ENCODE assay signal across 1 cellular context in genomic region chr12:16857456-16857923, GRCh38.
TF ChIP-seq lines count a peak whose summit lies in the region.

No MANE protein-coding gene starts in this region.

TF ChIP-seq in GM12878, 131 proteins besides CTCF, POLR2A, EP300 and RAD21 (continued from another document and continues in another):
- no peak for TF ChIP-seq USF2 (IDR thresholded peaks at IDR 0.05; ENCODE audit: borderline replicate concordance, low read depth, low read length)
- TF ChIP-seq KDM1A (IDR thresholded peaks at IDR 0.05; ENCODE audit: borderline replicate concordance): no peak
- TF ChIP-seq YY1 (IDR thresholded peaks at IDR 0.05; ENCODE audit: low read depth, low read length): no peak
- no peak for TF ChIP-seq REST (IDR thresholded peaks at IDR 0.05; ENCODE audit: low read depth, low read length)
- TF ChIP-seq BRCA1 (IDR thresholded peaks at IDR 0.05; ENCODE audit: low read depth, low read length): no peak
- TF ChIP-seq ZBTB40 (IDR thresholded peaks at IDR 0.05; ENCODE audit: borderline replicate concordance): no peak
- no peak for TF ChIP-seq RBBP5 (conservative IDR thresholded peaks at IDR 0.05)
- no peak for TF ChIP-seq CHD1 (IDR thresholded peaks at IDR 0.05; ENCODE audit: low read depth, low read length)
- peak; percentile 91 to 95 for TF ChIP-seq IKZF2 (IDR thresholded peaks at IDR 0.05)
- peak; percentile 81; the same call in 1 of the 2 replicates for TF ChIP-seq CBX5 (IDR thresholded peaks at IDR 0.05; ENCODE audit: low read depth)
- TF ChIP-seq SMARCA5 (IDR thresholded peaks at IDR 0.05): no peak
- peak; percentile 60 for TF ChIP-seq GATAD2B (conservative IDR thresholded peaks at IDR 0.05; ENCODE audit: low read depth)
- TF ChIP-seq ZBED1 (IDR thresholded peaks at IDR 0.05; ENCODE audit: borderline replicate concordance): no peak
- TF ChIP-seq BHLHE40 (IDR thresholded peaks at IDR 0.05; ENCODE audit: borderline replicate concordance in 1 of 2, low read depth in 2 of 2, low read length in 1 of 2): peak in 1 of 2 experiments; percentile 28; a peak in 1 of 4 replicates
- no peak for TF ChIP-seq MTA3 (IDR thresholded peaks at IDR 0.05; ENCODE audit: borderline replicate concordance, low read length)
- TF ChIP-seq IRF4 (IDR thresholded peaks at IDR 0.05; ENCODE audit: low read depth, low read length): peak; percentile 58; the same call in 1 of the 2 replicates
- peak; percentile 97 for TF ChIP-seq SPI1 (IDR thresholded peaks at IDR 0.05; ENCODE audit: borderline replicate concordance, insufficient read depth, low read depth, low read length)
- peak; percentile 70 for TF ChIP-seq MEF2B (IDR thresholded peaks at IDR 0.05; ENCODE audit: partially characterized antibody, poor library complexity, severe bottlenecking)
- TF ChIP-seq YBX1 (IDR thresholded peaks at IDR 0.05): no peak
- TF ChIP-seq IKZF1 (conservative IDR thresholded peaks at IDR 0.05): peak; percentile 88
- TF ChIP-seq SMAD5 (IDR thresholded peaks at IDR 0.05; ENCODE audit: low read depth): no peak
- TF ChIP-seq BCL3 (IDR thresholded peaks at IDR 0.05; ENCODE audit: borderline replicate concordance, insufficient read depth, low read depth, low read length, poor library complexity, severe bottlenecking): peak; percentile 38
- TF ChIP-seq ZBTB33 (IDR thresholded peaks at IDR 0.05): no peak
- no peak for TF ChIP-seq SIX5 (IDR thresholded peaks at IDR 0.05; ENCODE audit: low read depth, low read length, severe bottlenecking)
- TF ChIP-seq EZH2 (IDR thresholded peaks at IDR 0.05; ENCODE audit: borderline replicate concordance, control insufficient read depth, low read depth, low read length): no peak
- TF ChIP-seq EGR1 (IDR thresholded peaks at IDR 0.05; ENCODE audit: borderline replicate concordance in 1 of 2, low read depth in 2 of 2, low read length in 2 of 2): no peak
- no peak for TF ChIP-seq TBL1XR1 (IDR thresholded peaks at IDR 0.05; ENCODE audit: low read depth, low read length)
- TF ChIP-seq MYC (IDR thresholded peaks at IDR 0.05; ENCODE audit: insufficient read depth, insufficient read length, insufficient replicate concordance, low read length, severe bottlenecking): no peak
- TF ChIP-seq NFIC (IDR thresholded peaks at IDR 0.05; ENCODE audit: low read depth, low read length): peak; percentile 61
- TF ChIP-seq RB1 (IDR thresholded peaks at IDR 0.05; ENCODE audit: borderline replicate concordance): no peak
- no peak for TF ChIP-seq ZBTB4 (CRISPR knock-in tag; IDR thresholded peaks at IDR 0.05)
- no peak for TF ChIP-seq CREM (IDR thresholded peaks at IDR 0.05; ENCODE audit: low read depth)
- TF ChIP-seq MLLT1 (IDR thresholded peaks at IDR 0.05): no peak
- peak; percentile 69 for TF ChIP-seq CUX1 (IDR thresholded peaks at IDR 0.05; ENCODE audit: insufficient replicate concordance, low read depth, low read length)
- no peak for TF ChIP-seq SUZ12 (IDR thresholded peaks at IDR 0.05; ENCODE audit: unreplicated experiment)
- peak; percentile 94 for TF ChIP-seq DPF2 (IDR thresholded peaks at IDR 0.05)
